Comparison of ENCODE assay signal across 19 cellular contexts in the genomic region with DNA sequence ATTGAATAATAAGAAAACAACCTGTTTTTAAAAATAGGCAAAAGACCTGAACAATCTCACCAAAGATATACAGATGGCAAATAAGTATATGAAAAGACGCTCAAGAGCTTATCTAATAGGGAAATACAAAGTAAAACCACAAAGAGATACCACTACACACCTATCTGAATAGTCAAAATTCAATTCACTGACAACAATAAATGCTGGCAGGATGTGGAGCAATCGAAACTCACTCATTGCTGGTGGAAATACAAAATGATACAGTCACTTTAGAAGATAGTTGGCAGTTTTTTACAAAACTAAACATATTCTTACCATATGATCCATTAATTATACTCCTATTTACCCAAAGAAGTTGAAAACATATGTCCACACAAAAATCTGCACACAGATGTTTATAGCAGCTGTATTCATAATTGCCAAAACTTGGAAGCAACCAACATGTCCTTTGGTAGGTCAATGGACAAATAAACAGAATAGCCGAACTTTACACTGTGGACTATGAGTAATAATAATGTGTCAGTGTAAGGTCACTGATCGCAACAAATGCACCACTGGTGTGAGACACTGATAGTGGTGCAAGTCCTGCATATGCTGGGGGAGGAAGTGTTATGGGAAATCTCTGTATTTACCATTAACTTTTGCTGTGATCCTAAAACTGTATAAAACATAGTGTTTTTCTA. TPM values are rescaled to one million over a fixed set of nuclear protein-coding genes. Genes with fewer than 3 reads are reported as not detected.
DNase-seq lines count a peak whose midpoint lies in the region; ATAC-seq and TF ChIP-seq lines count a peak whose summit lies in the region.
"Had no signal": no experiment of that assay in that cellular context is flagged by ENCODE, and none has a peak within 500 bp of the region (broad histone marks: within the 10 kb centered on the region; RNA-seq: fewer than 3 reads in every experiment).

No MANE protein-coding gene starts in this region.

- H3K27ac ChIP-seq in CD4-positive, CD25-positive, alpha-beta regulatory T cell (ENCODE audit: insufficient read depth, low read length, poor library complexity, severe bottlenecking), result no peak overlapping the region
- H3K27ac ChIP-seq: KMS-11 had no signal

- H3K4me1 Mint-ChIP-seq in CD4-positive, CD25-positive, alpha-beta regulatory T cell, result peaks cover 31 to 47% (median 38%) of the 10 kb centered on the region in 4 donors
- H3K4me1 Mint-ChIP-seq in central memory CD8-positive, alpha-beta T cell, result peaks cover 54% of the 10 kb centered on the region

- peaks cover 0 to 5% (median 2%) of the 10 kb centered on the region in 7 donors for H3K9me3 Mint-ChIP-seq in CD4-positive, CD25-positive, alpha-beta regulatory T cell
- no peaks in the 10 kb centered on the region for H3K9me3 Mint-ChIP-seq in central memory CD8-positive, alpha-beta T cell

- peak overlapping the region in 1 of 4 donors; percentile 6 for H3K4me3 Mint-ChIP-seq in CD4-positive, CD25-positive, alpha-beta regulatory T cell
- no peak overlapping the region for H3K4me3 Mint-ChIP-seq in central memory CD8-positive, alpha-beta T cell

- no peaks in the 10 kb centered on the region for H3K4me1 ChIP-seq in CD4-positive, CD25-positive, alpha-beta regulatory T cell (ENCODE audit: control insufficient read depth, insufficient read depth, low read length, poor library complexity, severe bottlenecking)

- peak overlapping the region; percentile 47 for H3K4me3 ChIP-seq in CD4-positive, CD25-positive, alpha-beta regulatory T cell (ENCODE audit: low read depth, low read length)
- H3K4me3 ChIP-seq in HFF-Myc (replicated peaks; ENCODE audit: low read depth, low read length) (no peak overlapping the region), fibroblast of villous mesenchyme (ENCODE audit: low read depth, low read length) (no peak overlapping the region)

- H3K9me3 ChIP-seq in CD4-positive, CD25-positive, alpha-beta regulatory T cell (ENCODE audit: control insufficient read depth in 2 of 2, low read length in 2 of 2), result peaks cover 4 to 10% of the 10 kb centered on the region in 2 experiments

- H3K36me3 ChIP-seq in CD4-positive, CD25-positive, alpha-beta regulatory T cell (ENCODE audit: control insufficient read depth, insufficient read depth, low read length), result peaks cover 41% of the 10 kb centered on the region

- H3K27me3 Mint-ChIP-seq in CD4-positive, CD25-positive, alpha-beta regulatory T cell, result no peaks in the 10 kb centered on the region
- H3K27me3 Mint-ChIP-seq in central memory CD8-positive, alpha-beta T cell, result no peaks in the 10 kb centered on the region
- H3K27me3 Mint-ChIP-seq: CD4-positive, alpha-beta memory T cell had no signal

- H3K27ac Mint-ChIP-seq in CD4-positive, CD25-positive, alpha-beta regulatory T cell, result peak overlapping the region in 1 of 3 donors; percentile 29
- H3K27ac Mint-ChIP-seq in central memory CD8-positive, alpha-beta T cell (ENCODE audit: low read depth), result peak overlapping the region; percentile 13

- peaks cover 74% of the 10 kb centered on the region for H3K36me3 Mint-ChIP-seq in CD4-positive, CD25-positive, alpha-beta regulatory T cell
- peaks cover 25% of the 10 kb centered on the region for H3K36me3 Mint-ChIP-seq in central memory CD8-positive, alpha-beta T cell (ENCODE audit: insufficient read depth)

- no peak for TF ChIP-seq CTCF in HFF-Myc (IDR thresholded peaks at IDR 0.05; ENCODE audit: low read depth, low read length, missing control alignments)
- no peak for TF ChIP-seq CTCF in fibroblast of villous mesenchyme (IDR thresholded peaks at IDR 0.05; ENCODE audit: insufficient read depth, low read depth, low read length)

- peak in 2 of 3 donors; percentile 16 to 52 for DNase-seq in CD4-positive, CD25-positive, alpha-beta regulatory T cell
- DNase-seq in HFF-Myc (ENCODE audit: extremely low read depth, low read depth) (peak; percentile 10), fibroblast of villous mesenchyme (ENCODE audit: low read depth) (peak; percentile 54)
- DNase-seq in central memory CD8-positive, alpha-beta T cell (ENCODE audit: low spot score in 2 of 2), result no peak
- no peak for DNase-seq in activated CD4-positive, alpha-beta T cell treated with anti-CD3 and anti-CD28 coated beads for 4 hours
- no peak for DNase-seq in activated CD4-positive, alpha-beta T cell treated with anti-CD3 and anti-CD28 coated beads for 48 hours
- DNase-seq: CD4-positive, alpha-beta memory T cell; DMS153; GF-D8; NCI-H1417; NCI-H187 treated with DMSO at 0.1 percent for 48 hours; NCI-H226; NCI-H524; RPMI8226; SHP77 treated with DMSO at 0.1 percent for 48 hours; SK-N-SH had no signal

- peak in 1 of 2 donors; percentile 39 for ATAC-seq in CD4-positive, CD25-positive, alpha-beta regulatory T cell (ENCODE audit: low read depth in 2 of 2)
- no peak for ATAC-seq in central memory CD8-positive, alpha-beta T cell (replicated peaks; ENCODE audit: extremely low read depth, poor library complexity, severe bottlenecking)
- ATAC-seq in GM21619 (IDR thresholded peaks at IDR 0.05; ENCODE audit: unreplicated experiment) (no peak), GM19395 (IDR thresholded peaks at IDR 0.05; ENCODE audit: unreplicated experiment) (no peak)

- H3K27me3 ChIP-seq in CD4-positive, CD25-positive, alpha-beta regulatory T cell (ENCODE audit: control insufficient read depth, insufficient read depth, low read length), result no peaks in the 10 kb centered on the region

RNA-seq across cellular contexts. Expression of a gene that starts 20.8 kb away (rescaled TPM):
- 58.4 TPM for total RNA-seq in CD4-positive, CD25-positive, alpha-beta regulatory T cell
- 10 to 100 TPM; 23.7 to 28.2 (median 25.0) TPM for polyA plus RNA-seq in CD4-positive, CD25-positive, alpha-beta regulatory T cell
- total RNA-seq in fibroblast of villous mesenchyme, result 16.1 and 21.2 TPM in 2 replicates

Comparison
In these comparisons a context has a peak if more than half of its experiments do, and no peak if none do; other contexts are left out.
1. DNase-seq: peak in CD4-positive, CD25-positive, alpha-beta regulatory T cell (2 of 3), HFF-Myc (single experiment) and fibroblast of villous mesenchyme (single experiment); none in central memory CD8-positive, alpha-beta T cell (0 of 2), activated CD4-positive, alpha-beta T cell treated with anti-CD3 and anti-CD28 coated beads for 4 hours (0 of 2) and activated CD4-positive, alpha-beta T cell treated with anti-CD3 and anti-CD28 coated beads for 48 hours (single experiment).